ENCODE assay signal across 10 cellular contexts in the genomic region with DNA sequence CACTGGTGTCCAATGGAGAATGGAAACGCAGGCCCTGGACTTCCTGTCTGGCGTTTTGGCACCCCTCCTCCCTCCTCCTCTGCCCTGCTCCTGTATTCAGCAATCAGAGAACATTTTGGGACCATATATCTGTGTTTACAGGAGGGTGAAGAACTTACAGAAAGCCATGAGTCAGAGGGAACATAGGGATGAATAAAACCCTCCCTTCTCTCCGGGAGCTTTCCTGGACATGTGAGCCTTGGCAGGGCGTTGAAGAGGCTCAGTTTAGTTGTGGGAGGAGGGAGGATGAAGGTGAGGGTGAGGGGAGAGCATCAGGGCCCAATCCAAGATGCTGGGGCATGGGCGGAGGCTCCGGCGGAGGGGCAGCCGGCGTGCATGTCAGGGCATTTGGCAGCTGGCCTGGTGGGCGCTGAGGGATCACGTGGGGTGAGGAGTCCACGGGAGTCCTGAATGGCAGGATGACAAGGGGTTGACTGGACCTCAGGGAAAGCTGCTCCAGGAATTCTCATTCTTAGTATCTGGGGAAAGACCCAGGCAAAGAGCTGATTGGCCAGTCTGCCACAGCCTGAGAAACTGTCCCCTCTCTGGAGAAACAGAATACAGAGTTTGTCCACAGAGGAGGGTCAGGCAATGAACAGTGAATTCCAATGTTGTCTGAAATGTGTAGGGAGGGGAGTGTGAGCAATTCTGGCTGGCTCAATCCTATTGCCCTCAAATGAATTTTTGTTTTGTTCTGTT. TPM values are rescaled to one million over a fixed set of nuclear protein-coding genes. Genes with fewer than 3 reads are reported as not detected.
DNase-seq lines count a peak whose midpoint lies in the region; ATAC-seq and TF ChIP-seq lines count a peak whose summit lies in the region.
"Had no signal": no experiment of that assay in that cellular context is flagged by ENCODE, and none has a peak within 500 bp of the region (broad histone marks: within the 10 kb centered on the region; RNA-seq: fewer than 3 reads in every experiment).

No MANE protein-coding gene starts in this region.

- no peaks in the 10 kb centered on the region for H3K27me3 ChIP-seq in layer of hippocampus (ENCODE audit: control insufficient read depth, insufficient read depth, low read length)
- no peaks in the 10 kb centered on the region for H3K27me3 ChIP-seq in testis

- TF ChIP-seq CTCF in cardiac fibroblast (IDR thresholded peaks at IDR 0.05; ENCODE audit: low read depth, low read length) (no peak), testis (IDR thresholded peaks at IDR 0.05) (no peak)

- DNase-seq in HT1080 (ENCODE audit: low read depth) (peak; percentile 87), cardiac fibroblast (ENCODE audit: low read depth in 2 of 2) (peak; percentile 88 to 94), testis (no peak), NK-92 (lab: John Stamatoyannopoulos, UW; ENCODE audit: unreplicated experiment) (no peak), HUDEP-2 (lab: John Stamatoyannopoulos, UW; ENCODE audit: unreplicated experiment in 76 of 76) (no peak), DMS79 (lab: John Stamatoyannopoulos, UW) (no peak)
- DNase-seq: activated CD4-positive, alpha-beta T cell treated with anti-CD3 and anti-CD28 coated beads for 1 hour; cerebellar nuclear complex had no signal

- H3K4me3 ChIP-seq in cardiac fibroblast (replicated peaks in 1 of 2; ENCODE audit: low read depth in 2 of 2, low read length in 2 of 2) (no peak overlapping the region), testis (no peak overlapping the region)

- no peaks in the 10 kb centered on the region for H3K36me3 ChIP-seq in testis (ENCODE audit: low read depth, missing control alignments)

- WGBS in testis, 2 donors, result 44 to 47% methylated on average over 12 of the region's 12 CpGs

- intact Hi-C loops in testis (cut with DNase I; ENCODE audit: low total_unique reads), result no loop called here

- H3K9me3 ChIP-seq in testis, result no peaks in the 10 kb centered on the region

- no peak for ATAC-seq in HG03280 (IDR thresholded peaks at IDR 0.05; ENCODE audit: unreplicated experiment)

- peaks cover 87% of the 10 kb centered on the region for H3K4me1 ChIP-seq in testis

- TF ChIP-seq POLR2A in testis (IDR thresholded peaks at IDR 0.05), result no peak

- H3K27ac ChIP-seq in layer of hippocampus (ENCODE audit: low read depth, low read length), result peak overlapping the region; percentile 59
- H3K27ac ChIP-seq in testis, result peak overlapping the region; percentile 80 to 87

RNA-seq across cellular contexts. Expression of a gene that starts 28.9 kb away (rescaled TPM):
- total RNA-seq in HT1080 (2014; rRNA removed; shearing (Covaris generic)), result 254 and 314 TPM in 2 replicates
- 177 and 224 TPM in 2 replicates for polyA plus RNA-seq in HT1080 (2015; cell fraction: cytosol; rRNA removed)
- polyA plus RNA-seq in HT1080 (2015; cell fraction: nucleus; rRNA removed), result 244 and 254 TPM in 2 replicates
- total RNA-seq in testis, result 100 to 1,000 TPM; 401 to 461 TPM
- polyA plus RNA-seq in testis (ENCODE audit: insufficient read depth, low read depth, low replicate concordance), result 224 TPM

Comparison
In these comparisons a context has a peak if more than half of its experiments do, and no peak if none do; other contexts are left out.
1. DNase-seq: peak in HT1080 (single experiment) and cardiac fibroblast (2 of 2); none in testis (single experiment), NK-92 (single experiment), HUDEP-2 (0 of 76) and DMS79 (single experiment).